15 cellular contexts compared by ENCODE assay signal in the genomic region with DNA sequence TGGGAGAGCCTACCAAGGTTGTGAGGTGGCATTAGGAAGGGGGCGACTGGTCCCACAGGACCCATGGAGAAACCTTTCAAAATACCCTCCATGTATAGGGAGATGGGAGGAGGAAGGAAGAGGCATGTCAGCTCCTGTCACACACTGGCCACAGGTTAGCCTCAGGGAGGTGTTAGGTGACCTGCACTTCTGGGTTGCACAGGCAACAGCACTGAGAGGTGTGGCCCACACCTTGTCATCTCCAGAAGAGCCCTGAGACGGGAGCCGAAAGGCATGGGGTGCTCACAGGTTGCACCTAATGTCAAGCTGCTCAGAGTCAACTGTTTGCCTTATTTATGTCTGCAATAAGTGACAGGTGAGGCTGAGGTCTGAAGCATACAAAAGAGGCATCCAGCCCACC. TPM values are rescaled to one million over a fixed set of nuclear protein-coding genes. Genes with fewer than 3 reads are reported as not detected.
DNase-seq lines count a peak whose midpoint lies in the region; ATAC-seq, FAIRE-seq and TF ChIP-seq lines count a peak whose summit lies in the region.
"Had no signal": no experiment of that assay in that cellular context is flagged by ENCODE, and none has a peak within 500 bp of the region (broad histone marks: within the 10 kb centered on the region; RNA-seq: fewer than 3 reads in every experiment).

No MANE protein-coding gene starts in this region.

- DNase-seq in NCI-H748 (lab: John Stamatoyannopoulos, UW; ENCODE audit: unreplicated experiment) (peak; percentile 13), NCI-H748 treated with DMSO at 0.1 percent for 48 hours (lab: John Stamatoyannopoulos, UW) (no peak), GM12878 (ENCODE audit: low read depth, low spot score) (no peak), mucosa of descending colon (no peak), H54 (ENCODE audit: insufficient read length, low spot score) (no peak), GDM1 (lab: John Stamatoyannopoulos, UW) (no peak)
- DNase-seq: C1 segment of cervical spinal cord, NCI-H1048, NCI-H1436 treated with DMSO at 0.1 percent for 48 hours, NCI-H2081 treated with DMSO at 0.1 percent for 48 hours, NCI-H510A, OCI-M1, SIG-M5 had no signal

- H3K79me2 ChIP-seq in GM12878 (ENCODE audit: control insufficient read depth, insufficient read depth, low read length), result no peaks in the 10 kb centered on the region

- CTCF ChIA-PET in GM12878 (lab: Yijun Ruan, JAX), result interaction anchor here (1.0 kb wide), 1 partner anchor 10 kb away, joined by 3 read pairs; no protein-coding TSS in a partner anchor

- POLR2A ChIA-PET in GM12878 (lab: Charles Lee), result interaction anchor here (1.0 to 1.4 kb wide), 2 partner anchors 44 to 59 kb away, joined by 3 read pairs; no protein-coding TSS in a partner anchor

- intact Hi-C loops in GM12878 (cut with micrococcal nuclease; ENCODE audit: unreplicated experiment) (no loop called here), mucosa of descending colon (cut with DNase I, micrococcal nuclease) (no loop called here)

- FAIRE-seq in GM12878 (lab: Jason Lieb, UNC), result no peak
- FAIRE-seq in H54 (lab: Jason Lieb, UNC), result no peak

- BruUV-seq in GM12878 (replicated peaks; lab: Mats Ljungman, UMichigan), result no TSS peak

- H3K27me3 ChIP-seq in GM12878 (replicated peaks in 1 of 2; ENCODE audit: control insufficient read depth in 2 of 2, insufficient read depth in 2 of 2, low read length in 1 of 2), result no peaks in the 10 kb centered on the region

- no peak overlapping the region for H3K4me3 ChIP-seq in GM12878
- no peak overlapping the region for H3K4me3 ChIP-seq in mucosa of descending colon

- TF ChIP-seq EP300 in GM12878 (IDR thresholded peaks at IDR 0.05; ENCODE audit: borderline replicate concordance in 1 of 2, control insufficient read depth in 1 of 2, low read depth in 2 of 2, low read length in 2 of 2), result no peak

- H3K9me3 ChIP-seq in GM12878 (replicated peaks; ENCODE audit: control insufficient read depth, insufficient read depth, low read length) (no peaks in the 10 kb centered on the region; the same call in 2 of the 3 replicates), mucosa of descending colon (no peaks in the 10 kb centered on the region)

- WGBS in GM12878 (ENCODE audit: insufficient coverage, insufficient replicate concordance, low lambda C conversion rate, missing lambda C conversion rate), result 98% methylated on average over 3 of the region's 3 CpGs

- H3K27ac ChIP-seq in GM12878 (ENCODE audit: control insufficient read depth, insufficient read depth), result no peak overlapping the region

- no peak overlapping the region for H2AFZ ChIP-seq in GM12878 (ENCODE audit: control insufficient read depth, low read depth, low read length)

- H3K4me1 ChIP-seq in GM12878 (ENCODE audit: control insufficient read depth, insufficient read depth, low read length), result peaks cover 20% of the 10 kb centered on the region
- no peaks in the 10 kb centered on the region for H3K4me1 ChIP-seq in mucosa of descending colon (ENCODE audit: low read depth)

- H3K4me2 ChIP-seq in GM12878 (ENCODE audit: control insufficient read depth, insufficient read depth), result no peak overlapping the region

- in situ Hi-C loops in GM12878 (cut with MboI), result no loop called here

- SMC1A ChIA-PET in GM12878 (lab: Charles Lee; ENCODE audit: uncharacterized antibody, unreplicated experiment), result interaction anchor here (0.7 to 1.4 kb wide), 3 partner anchors 14 to 54 kb away, joined by 3 to 4 read pairs (median 3); no protein-coding TSS in a partner anchor

- H3K9ac ChIP-seq in GM12878 (ENCODE audit: control insufficient read depth, insufficient read depth, low read length), result no peak overlapping the region

- TF ChIP-seq POLR2A in GM12878 (IDR thresholded peaks at IDR 0.05; ENCODE audit: low read depth, low read length) (no peak), H54 (IDR thresholded peaks at IDR 0.05; ENCODE audit: low read depth, low read length) (no peak)

- no peak for TF ChIP-seq RAD21 in GM12878 (IDR thresholded peaks at IDR 0.05; ENCODE audit: insufficient read depth, low read depth, low read length)

- no peak for TF ChIP-seq CTCF in GM12878 (IDR thresholded peaks at IDR 0.05 in 2 of 3, conservative IDR thresholded peaks at IDR 0.05 in 1 of 3; ENCODE audit: control insufficient read depth in 2 of 3, extremely low read depth in 1 of 3, insufficient read depth in 1 of 3, low read depth in 3 of 3, low read length in 3 of 3)
- TF ChIP-seq CTCF in mucosa of descending colon (IDR thresholded peaks at IDR 0.05), result no peak

- H3K36me3 ChIP-seq in GM12878 (ENCODE audit: control insufficient read depth in 2 of 2, insufficient read depth in 2 of 2, low read length in 1 of 2) (no peaks in the 10 kb centered on the region), mucosa of descending colon (ENCODE audit: low read depth) (no peaks in the 10 kb centered on the region)

- no peaks in the 10 kb centered on the region for H4K20me1 ChIP-seq in GM12878 (ENCODE audit: control insufficient read depth, insufficient read depth)

- RAD21 ChIA-PET in GM12878 (lab: Charles Lee; ENCODE audit: unreplicated experiment), result interaction anchor here (1.0 to 1.2 kb wide), 3 partner anchors 17 to 91 kb away, joined by 3 read pairs; no protein-coding TSS in a partner anchor

- peak; percentile 45 for ATAC-seq in GM12878
- peak; percentile 47 for ATAC-seq in mucosa of descending colon
- no peak for ATAC-seq in HG03280 (IDR thresholded peaks at IDR 0.05; ENCODE audit: unreplicated experiment)
- ATAC-seq in GM18498 (IDR thresholded peaks at IDR 0.05; ENCODE audit: unreplicated experiment), result no peak

TF ChIP-seq in GM12878, 131 proteins besides CTCF, POLR2A, EP300 and RAD21 (continues in another document):
- TF ChIP-seq PML (IDR thresholded peaks at IDR 0.05; ENCODE audit: low read length), result no peak
- no peak for TF ChIP-seq ZNF24 (IDR thresholded peaks at IDR 0.05)
- TF ChIP-seq BACH1 (IDR thresholded peaks at IDR 0.05; ENCODE audit: borderline replicate concordance), result no peak
- TF ChIP-seq SPI1 (IDR thresholded peaks at IDR 0.05; ENCODE audit: borderline replicate concordance, insufficient read depth, low read depth, low read length), result no peak
- no peak for TF ChIP-seq IKZF1 (conservative IDR thresholded peaks at IDR 0.05)
- no peak for TF ChIP-seq MYB (IDR thresholded peaks at IDR 0.05; ENCODE audit: borderline replicate concordance, low read depth, low read length)
- TF ChIP-seq TAF1 (IDR thresholded peaks at IDR 0.05; ENCODE audit: borderline replicate concordance, low read depth, low read length), result no peak
- no peak for TF ChIP-seq FOXM1 (IDR thresholded peaks at IDR 0.05; ENCODE audit: low read depth, low read length)
- TF ChIP-seq SUPT20H (IDR thresholded peaks at IDR 0.05; ENCODE audit: borderline replicate concordance, control insufficient read depth, low read depth, low read length), result no peak
- TF ChIP-seq, protein P1, sequence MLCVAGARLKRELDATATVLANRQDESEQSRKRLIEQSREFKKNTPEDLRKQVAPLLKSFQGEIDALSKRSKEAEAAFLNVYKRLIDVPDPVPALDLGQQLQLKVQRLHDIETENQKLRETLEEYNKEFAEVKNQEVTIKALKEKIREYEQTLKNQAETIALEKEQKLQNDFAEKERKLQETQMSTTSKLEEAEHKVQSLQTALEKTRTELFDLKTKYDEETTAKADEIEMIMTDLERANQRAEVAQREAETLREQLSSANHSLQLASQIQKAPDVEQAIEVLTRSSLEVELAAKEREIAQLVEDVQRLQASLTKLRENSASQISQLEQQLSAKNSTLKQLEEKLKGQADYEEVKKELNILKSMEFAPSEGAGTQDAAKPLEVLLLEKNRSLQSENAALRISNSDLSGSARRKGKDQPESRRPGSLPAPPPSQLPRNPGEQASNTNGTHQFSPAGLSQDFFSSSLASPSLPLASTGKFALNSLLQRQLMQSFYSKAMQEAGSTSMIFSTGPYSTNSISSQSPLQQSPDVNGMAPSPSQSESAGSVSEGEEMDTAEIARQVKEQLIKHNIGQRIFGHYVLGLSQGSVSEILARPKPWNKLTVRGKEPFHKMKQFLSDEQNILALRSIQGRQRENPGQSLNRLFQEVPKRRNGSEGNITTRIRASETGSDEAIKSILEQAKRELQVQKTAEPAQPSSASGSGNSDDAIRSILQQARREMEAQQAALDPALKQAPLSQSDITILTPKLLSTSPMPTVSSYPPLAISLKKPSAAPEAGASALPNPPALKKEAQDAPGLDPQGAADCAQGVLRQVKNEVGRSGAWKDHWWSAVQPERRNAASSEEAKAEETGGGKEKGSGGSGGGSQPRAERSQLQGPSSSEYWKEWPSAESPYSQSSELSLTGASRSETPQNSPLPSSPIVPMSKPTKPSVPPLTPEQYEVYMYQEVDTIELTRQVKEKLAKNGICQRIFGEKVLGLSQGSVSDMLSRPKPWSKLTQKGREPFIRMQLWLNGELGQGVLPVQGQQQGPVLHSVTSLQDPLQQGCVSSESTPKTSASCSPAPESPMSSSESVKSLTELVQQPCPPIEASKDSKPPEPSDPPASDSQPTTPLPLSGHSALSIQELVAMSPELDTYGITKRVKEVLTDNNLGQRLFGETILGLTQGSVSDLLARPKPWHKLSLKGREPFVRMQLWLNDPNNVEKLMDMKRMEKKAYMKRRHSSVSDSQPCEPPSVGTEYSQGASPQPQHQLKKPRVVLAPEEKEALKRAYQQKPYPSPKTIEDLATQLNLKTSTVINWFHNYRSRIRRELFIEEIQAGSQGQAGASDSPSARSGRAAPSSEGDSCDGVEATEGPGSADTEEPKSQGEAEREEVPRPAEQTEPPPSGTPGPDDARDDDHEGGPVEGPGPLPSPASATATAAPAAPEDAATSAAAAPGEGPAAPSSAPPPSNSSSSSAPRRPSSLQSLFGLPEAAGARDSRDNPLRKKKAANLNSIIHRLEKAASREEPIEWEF (IDR thresholded peaks at IDR 0.05; ENCODE audit: insufficient replicate concordance, low read depth, low read length), result no peak

RNA-seq across cellular contexts. Expression of a gene that starts 14.6 kb away (rescaled TPM):
- 37.0 and 39.1 TPM in 2 replicates for total RNA-seq in GM12878 (2013; cell fraction: nucleolus; rRNA removed)
- total RNA-seq in GM12878 (2014; rRNA removed) (25.8 and 32.1 TPM in 2 replicates), GM12878 (2014; rRNA removed; fragmentation: Illumina TruSeq; extraction: Trizol) (21.7 and 22.2 TPM in 2 replicates), GM12878 (2021) (25.0 and 27.7 TPM in 2 replicates), mucosa of descending colon (10 to 100 TPM; 14.6 to 20.0 (median 19.8) TPM)
- polyA plus RNA-seq in GM12878 (2011; ENCODE audit: low read depth), result 10.1 TPM
- polyA plus RNA-seq in GM12878 (2011; rRNA removed) (12.1 and 13.3 TPM in 2 replicates), GM12878 (2014; fragmentation: Illumina TruSeq; extraction: Trizol) (22.5 and 24.0 TPM in 2 replicates), GM12878 (2014; fragmentation: Nextera tagmentation; extraction: Ambion mirVana) (1 to 10 TPM; 4.0 to 6.5 TPM), GM12878 (2014; rRNA removed) (19.2 and 21.5 TPM in 2 replicates), GM12878 (2016; fragmentation: Nextera tagmentation; extraction: Ambion mirVana) (10 to 100 TPM; 12.5 to 14.9 TPM)
- 8.0 and 9.9 TPM in 2 replicates for polyA plus RNA-seq in GM12878 (2011; cell fraction: cytosol; rRNA removed)
- polyA plus RNA-seq in GM12878 (2011; cell fraction: nucleus; rRNA removed), result 9.6 and 12.0 TPM in 2 replicates
- 14.8 and 19.1 TPM in 2 replicates for polyA plus RNA-seq in GM12878 (2012)
- polyA minus RNA-seq in GM12878 (2011; rRNA and poly(A)+ RNA removed), result 12.3 and 14.9 TPM in 2 replicates
- polyA minus RNA-seq in GM12878 (2011; cell fraction: cytosol; rRNA and poly(A)+ RNA removed), result 4.0 and 5.9 TPM in 2 replicates
- polyA minus RNA-seq in GM12878 (2011; cell fraction: nucleus; rRNA and poly(A)+ RNA removed), result 11.1 and 21.9 TPM in 2 replicates

Comparison
In these comparisons a context has a peak if more than half of its experiments do, and no peak if none do; other contexts are left out.
1. ATAC-seq: peak in GM12878 (single experiment) and mucosa of descending colon (single experiment); none in HG03280 (single experiment) and GM18498 (single experiment).